Comparison of ENCODE assay signal across 15 cellular contexts in genomic region chrX:9928083-9928482, GRCh38. TPM values are rescaled to one million over a fixed set of nuclear protein-coding genes. Genes with fewer than 3 reads are reported as not detected.
DNase-seq lines count a peak whose midpoint lies in the region; ATAC-seq and TF ChIP-seq lines count a peak whose summit lies in the region.
"Had no signal": no experiment of that assay in that cellular context is flagged by ENCODE, and none has a peak within 500 bp of the region (broad histone marks: within the 10 kb centered on the region; RNA-seq: fewer than 3 reads in every experiment).

No MANE protein-coding gene starts in this region.

- no peak overlapping the region for H3K27ac ChIP-seq in foreskin keratinocyte
- H3K27ac ChIP-seq in ascending aorta: no peak overlapping the region
- H3K27ac ChIP-seq: uterus had no signal

- DNase-seq in COLO668 (lab: John Stamatoyannopoulos, UW; ENCODE audit: unreplicated experiment) (peak; percentile 32), NCI-H1436 (lab: John Stamatoyannopoulos, UW) (peak; percentile 46), WTC11 (ENCODE audit: low spot score) (peak; percentile 67), iPS-NIHi7 (ENCODE audit: extremely low spot score) (peak; percentile 72), foreskin keratinocyte (no peak), ascending aorta (ENCODE audit: low spot score in 2 of 2) (no peak)
- no peak for DNase-seq in activated CD4-positive, alpha-beta T cell treated with anti-CD3 and anti-CD28 coated beads for 36 hours
- DNase-seq in stimulated activated CD4-positive, alpha-beta T cell treated with anti-CD3 and anti-CD28 coated beads, Interleukin-2, amount 100 ng/mL, for 48 hours: no peak
- DNase-seq: activated CD4-positive, alpha-beta T cell treated with anti-CD3 and anti-CD28 coated beads, Interleukin-2, amount 50 U/mL, for 48 hours; activated effector memory CD4-positive, alpha-beta T cell treated with Interleukin-2 at 50 U/mL for 16 hours; cerebellar nuclear complex; kidney glomerular epithelial cell; nephron progenitor cell; uterus had no signal

- no peaks in the 10 kb centered on the region for H3K9me3 ChIP-seq in ascending aorta
- H3K9me3 ChIP-seq: uterus had no signal

- peaks cover 56% of the 10 kb centered on the region for H3K4me1 Mint-ChIP-seq in WTC11
- no peaks in the 10 kb centered on the region for H3K4me1 Mint-ChIP-seq in activated CD4-positive, alpha-beta T cell treated with anti-CD3 and anti-CD28 coated beads for 36 hours

- H3K27ac Mint-ChIP-seq in WTC11: peak overlapping the region; percentile 99
- H3K27ac Mint-ChIP-seq in activated CD4-positive, alpha-beta T cell treated with anti-CD3 and anti-CD28 coated beads for 36 hours: no peak overlapping the region
- H3K27ac Mint-ChIP-seq: nephron progenitor cell had no signal

- peak; percentile 94 for ATAC-seq in WTC11
- ATAC-seq in activated CD4-positive, alpha-beta T cell treated with anti-CD3 and anti-CD28 coated beads for 36 hours: no peak
- ATAC-seq in foreskin keratinocyte: no peak

- no peaks in the 10 kb centered on the region for H3K9me3 Mint-ChIP-seq in WTC11
- H3K9me3 Mint-ChIP-seq in activated CD4-positive, alpha-beta T cell treated with anti-CD3 and anti-CD28 coated beads for 36 hours (ENCODE audit: low read depth): no peaks in the 10 kb centered on the region

- H3K27me3 Mint-ChIP-seq in WTC11 (ENCODE audit: low read depth): no peaks in the 10 kb centered on the region
- H3K27me3 Mint-ChIP-seq in activated CD4-positive, alpha-beta T cell treated with anti-CD3 and anti-CD28 coated beads for 36 hours: no peaks in the 10 kb centered on the region

- peak overlapping the region; percentile 53 for H3K4me3 Mint-ChIP-seq in WTC11
- no peak overlapping the region for H3K4me3 Mint-ChIP-seq in activated CD4-positive, alpha-beta T cell treated with anti-CD3 and anti-CD28 coated beads for 36 hours
- H3K4me3 Mint-ChIP-seq: nephron progenitor cell had no signal

- no peaks in the 10 kb centered on the region for H3K27me3 ChIP-seq in foreskin keratinocyte
- H3K27me3 ChIP-seq in ascending aorta: no peaks in the 10 kb centered on the region
- H3K27me3 ChIP-seq: uterus had no signal

- CTCF ChIA-PET in WTC11 (lab: Charles Lee): interaction anchor here (0.7 kb wide), 1 partner anchor 16 kb away, joined by 3 read pairs; no protein-coding TSS in a partner anchor
- CTCF ChIA-PET in activated CD4-positive, alpha-beta T cell treated with anti-CD3 and anti-CD28 coated beads for 36 hours (lab: Charles Lee): no interaction called here

- intact Hi-C loops in activated CD4-positive, alpha-beta T cell treated with anti-CD3 and anti-CD28 coated beads for 36 hours (cut with DNase I, micrococcal nuclease): no loop called here
- intact Hi-C loops in ascending aorta (cut with DNase I): no loop called here

- TF ChIP-seq CTCF in WTC11 (IDR thresholded peaks at IDR 0.05) (no peak), foreskin keratinocyte (conservative IDR thresholded peaks at IDR 0.05) (no peak), ascending aorta (IDR thresholded peaks at IDR 0.05) (no peak)

- H3K4me1 ChIP-seq in foreskin keratinocyte (peaks cover 6% of the 10 kb centered on the region), ascending aorta (no peaks in the 10 kb centered on the region)
- H3K4me1 ChIP-seq: uterus had no signal

- POLR2A ChIA-PET in WTC11 (lab: Charles Lee): interaction anchor here (0.6 kb wide), 1 partner anchor 46 kb away, joined by 4 read pairs; no protein-coding TSS in a partner anchor
- POLR2A ChIA-PET in activated CD4-positive, alpha-beta T cell treated with anti-CD3 and anti-CD28 coated beads for 36 hours (lab: Charles Lee): no interaction called here

- H3K4me3 ChIP-seq in ascending aorta: no peak overlapping the region
- H3K4me3 ChIP-seq: uterus had no signal

- no peaks in the 10 kb centered on the region for H3K36me3 ChIP-seq in ascending aorta
- H3K36me3 ChIP-seq: uterus had no signal

- no peaks in the 10 kb centered on the region for H3K36me3 Mint-ChIP-seq in WTC11
- no peaks in the 10 kb centered on the region for H3K36me3 Mint-ChIP-seq in activated CD4-positive, alpha-beta T cell treated with anti-CD3 and anti-CD28 coated beads for 36 hours (ENCODE audit: low read depth)

TF ChIP-seq in WTC11, 78 proteins besides CTCF, POLR2A, EP300 and RAD21:
- TF ChIP-seq FOXK1 (CRISPR knock-in tag; IDR thresholded peaks at IDR 0.05) (0 out of 2 replicates have a peak, but pooled peaks have one; percentile 32), SP1 (CRISPR knock-in tag; conservative IDR thresholded peaks at IDR 0.05) (peak; percentile 48), OVOL2 (CRISPR knock-in tag; IDR thresholded peaks at IDR 0.05; ENCODE audit: borderline replicate concordance) (no peak)

RNA-seq across cellular contexts. Expression of gene CLDN34, which starts 39.1 kb away (rescaled TPM):
- total RNA-seq in WTC11 (2021) (0.52 to 0.62 TPM (median 0.53 TPM) in 3 replicates), foreskin keratinocyte (not detected in 2 replicates), ascending aorta (not detected)
- not detected for total RNA-seq in activated CD4-positive, alpha-beta T cell treated with anti-CD3 and anti-CD28 coated beads for 36 hours
- 0.09 TPM in 1 of 2 replicates, not detected in the other for polyA plus RNA-seq in foreskin keratinocyte
- total RNA-seq: G401 had no signal

Comparison
In these comparisons a context has a peak if more than half of its experiments do, and no peak if none do; other contexts are left out.
1. DNase-seq: peak in COLO668 (single experiment), NCI-H1436 (single experiment), WTC11 (single experiment) and iPS-NIHi7 (single experiment); none in activated CD4-positive, alpha-beta T cell treated with anti-CD3 and anti-CD28 coated beads for 36 hours (single experiment), foreskin keratinocyte (0 of 2), stimulated activated CD4-positive, alpha-beta T cell treated with anti-CD3 and anti-CD28 coated beads, Interleukin-2, amount 100 ng/mL, for 48 hours (0 of 2) and ascending aorta (0 of 2).